Comparison of ENCODE assay signal across 22 cellular contexts in genomic region chr22:46531776-46532175, GRCh38. TPM values are rescaled to one million over a fixed set of nuclear protein-coding genes. Genes with fewer than 3 reads are reported as not detected.
DNase-seq lines count a peak whose midpoint lies in the region; ATAC-seq, FAIRE-seq and TF ChIP-seq lines count a peak whose summit lies in the region.
"Had no signal": no experiment of that assay in that cellular context is flagged by ENCODE, and none has a peak within 500 bp of the region (broad histone marks: within the 10 kb centered on the region; RNA-seq: fewer than 3 reads in every experiment).

No MANE protein-coding gene starts in this region.

- no peaks in the 10 kb centered on the region for H3K36me3 ChIP-seq in PC-3 (ENCODE audit: low read depth, low read length)
- no peaks in the 10 kb centered on the region for H3K36me3 ChIP-seq in astrocyte (ENCODE audit: insufficient read depth, low read length)
- H3K36me3 ChIP-seq in osteoblast (ENCODE audit: insufficient read depth, low read length), result no peaks in the 10 kb centered on the region

- peaks cover 24% of the 10 kb centered on the region for H3K4me1 Mint-ChIP-seq in astrocyte (ENCODE audit: low read depth, unreplicated experiment)
- peaks cover 5% of the 10 kb centered on the region for H3K4me1 Mint-ChIP-seq in activated T-helper 2 cell treated with anti-CD3 and anti-CD28 coated beads, Interferon-gamma antibody, Interleukin-2, Interleukin-4, amounts not matched to agents 10 μg/mL and 5 μg/mL and 100 μg/mL, durations not matched to agents 14 hours and 24 hours and 36 hours (ENCODE audit: low read depth)

- FAIRE-seq in astrocyte (lab: Jason Lieb, UNC), result no peak
- FAIRE-seq: D721Med, GM12892, GM18507, H1 had no signal

- H3K79me2 ChIP-seq in PC-3 (ENCODE audit: low read length), result peaks cover 78% of the 10 kb centered on the region
- peaks cover 39% of the 10 kb centered on the region for H3K79me2 ChIP-seq in astrocyte (ENCODE audit: insufficient read depth, low read length)
- H3K79me2 ChIP-seq in osteoblast (ENCODE audit: insufficient read depth, low read length), result no peaks in the 10 kb centered on the region

- H3K9ac ChIP-seq in PC-3 (ENCODE audit: low read length), result no peak overlapping the region
- H3K9ac ChIP-seq in astrocyte (ENCODE audit: low read length), result no peak overlapping the region
- H3K9ac ChIP-seq: KMS-11 had no signal

- H3K27ac ChIP-seq in PC-3 (ENCODE audit: low read length), result peak overlapping the region; percentile 30
- no peak overlapping the region for H3K27ac ChIP-seq in astrocyte (ENCODE audit: low read depth, low read length)
- H3K27ac ChIP-seq in epithelial cell of prostate, result peak overlapping the region; percentile 58
- H3K27ac ChIP-seq in osteoblast (ENCODE audit: low read depth, low read length), result no peak overlapping the region
- H3K27ac ChIP-seq: KMS-11 had no signal

- DNase-seq in PC-3, result peak; percentile 42
- no peak for DNase-seq in astrocyte (ENCODE audit: low read depth)
- DNase-seq in epithelial cell of prostate (ENCODE audit: low read depth, low spot score), result no peak
- DNase-seq in osteoblast (ENCODE audit: insufficient read length, low spot score, missing footprints), result peak; percentile 60
- no peak for DNase-seq in activated T-helper 2 cell treated with anti-CD3 and anti-CD28 coated beads, Interferon-gamma antibody, Interleukin-2, Interleukin-4, amounts not matched to agents 10 μg/mL and 5 μg/mL and 100 μg/mL, durations not matched to agents 14 hours and 24 hours and 36 hours (ENCODE audit: low spot score)
- no peak for DNase-seq in anterior cingulate cortex (lab: John Stamatoyannopoulos, UW)
- no peak for DNase-seq in stimulated activated naive CD4-positive, alpha-beta T cell treated with Interleukin-2 at 50 U/mL for 16 hours (lab: John Stamatoyannopoulos, UW)
- DNase-seq: ACHN; C1 segment of cervical spinal cord; CD8-positive, alpha-beta memory T cell; NCI-H1048; NCI-H1436 treated with DMSO at 0.1 percent for 48 hours; NCI-H2081; NCI-H2171 treated with DMSO at 0.1 percent for 48 hours; NCI-H446; NK-92 treated with Interleukin-12 subunit alpha and Interleukin-12 subunit beta, amount 100 ng/mL, for 24 hours; SIG-M5 had no signal

- H3K36me3 Mint-ChIP-seq in astrocyte (ENCODE audit: low read depth, unreplicated experiment), result peaks cover 28% of the 10 kb centered on the region
- no peaks in the 10 kb centered on the region for H3K36me3 Mint-ChIP-seq in activated T-helper 2 cell treated with anti-CD3 and anti-CD28 coated beads, Interferon-gamma antibody, Interleukin-2, Interleukin-4, amounts not matched to agents 10 μg/mL and 5 μg/mL and 100 μg/mL, durations not matched to agents 14 hours and 24 hours and 36 hours (ENCODE audit: low read depth)
- H3K36me3 Mint-ChIP-seq: CD8-positive, alpha-beta memory T cell had no signal

- H3K9me3 ChIP-seq in PC-3 (ENCODE audit: low read length) (no peaks in the 10 kb centered on the region), astrocyte (ENCODE audit: insufficient read depth, low read depth, low read length) (peaks cover 17% of the 10 kb centered on the region), osteoblast (ENCODE audit: low read depth, low read length) (no peaks in the 10 kb centered on the region)

- POLR2A ChIA-PET in PC-3 (lab: Charles Lee; ENCODE audit: unreplicated experiment), result no interaction called here

- peak overlapping the region; percentile 67 for H3K4me3 Mint-ChIP-seq in astrocyte (ENCODE audit: unreplicated experiment)
- no peak overlapping the region for H3K4me3 Mint-ChIP-seq in activated T-helper 2 cell treated with anti-CD3 and anti-CD28 coated beads, Interferon-gamma antibody, Interleukin-2, Interleukin-4, amounts not matched to agents 10 μg/mL and 5 μg/mL and 100 μg/mL, durations not matched to agents 14 hours and 24 hours and 36 hours (ENCODE audit: low read depth)

- no peak overlapping the region for H3K27ac Mint-ChIP-seq in astrocyte (ENCODE audit: unreplicated experiment)
- H3K27ac Mint-ChIP-seq in activated T-helper 2 cell treated with anti-CD3 and anti-CD28 coated beads, Interferon-gamma antibody, Interleukin-2, Interleukin-4, amounts not matched to agents 10 μg/mL and 5 μg/mL and 100 μg/mL, durations not matched to agents 14 hours and 24 hours and 36 hours, result no peak overlapping the region
- H3K27ac Mint-ChIP-seq: CD8-positive, alpha-beta memory T cell had no signal

- no peak overlapping the region for H2AFZ ChIP-seq in PC-3 (ENCODE audit: low read length)
- H2AFZ ChIP-seq in astrocyte (ENCODE audit: low read depth, low read length), result no peak overlapping the region
- no peak overlapping the region for H2AFZ ChIP-seq in osteoblast (ENCODE audit: low read length)

- H3K27me3 ChIP-seq in PC-3 (ENCODE audit: low read length) (no peaks in the 10 kb centered on the region), astrocyte (ENCODE audit: insufficient read depth, low read length) (no peaks in the 10 kb centered on the region), osteoblast (ENCODE audit: insufficient read depth, low read length) (peaks cover 10% of the 10 kb centered on the region)

- BruUV-seq in PC-3 (replicated peaks; lab: Mats Ljungman, UMichigan), result no TSS peak

- H3K9me3 Mint-ChIP-seq in astrocyte (ENCODE audit: unreplicated experiment), result peaks cover 10% of the 10 kb centered on the region
- no peaks in the 10 kb centered on the region for H3K9me3 Mint-ChIP-seq in activated T-helper 2 cell treated with anti-CD3 and anti-CD28 coated beads, Interferon-gamma antibody, Interleukin-2, Interleukin-4, amounts not matched to agents 10 μg/mL and 5 μg/mL and 100 μg/mL, durations not matched to agents 14 hours and 24 hours and 36 hours
- H3K9me3 Mint-ChIP-seq: CD8-positive, alpha-beta memory T cell had no signal

- H3K4me1 ChIP-seq in PC-3 (ENCODE audit: insufficient read depth, low read length), result peaks cover 44% of the 10 kb centered on the region
- H3K4me1 ChIP-seq in astrocyte (ENCODE audit: insufficient read depth, low read length), result peaks cover 25% of the 10 kb centered on the region
- peaks cover 8% of the 10 kb centered on the region for H3K4me1 ChIP-seq in osteoblast (ENCODE audit: insufficient read depth, low read length)

- H3K27me3 Mint-ChIP-seq in astrocyte (ENCODE audit: low read depth, unreplicated experiment), result peaks cover 2% of the 10 kb centered on the region
- peaks cover 14% of the 10 kb centered on the region for H3K27me3 Mint-ChIP-seq in activated T-helper 2 cell treated with anti-CD3 and anti-CD28 coated beads, Interferon-gamma antibody, Interleukin-2, Interleukin-4, amounts not matched to agents 10 μg/mL and 5 μg/mL and 100 μg/mL, durations not matched to agents 14 hours and 24 hours and 36 hours (ENCODE audit: low read depth)

- intact Hi-C loops in PC-3 (cut with micrococcal nuclease), result no loop called here
- intact Hi-C loops in activated T-helper 2 cell treated with anti-CD3 and anti-CD28 coated beads, Interferon-gamma antibody, Interleukin-2, Interleukin-4, amounts not matched to agents 10 μg/mL and 5 μg/mL and 100 μg/mL, durations not matched to agents 14 hours and 24 hours and 36 hours (cut with micrococcal nuclease), result no loop called here

- H3K4me3 ChIP-seq in PC-3 (ENCODE audit: low read length), result peak overlapping the region; percentile 61
- H3K4me3 ChIP-seq in astrocyte (ENCODE audit: insufficient read depth, low read depth, low read length), result no peak overlapping the region
- H3K4me3 ChIP-seq in osteoblast (ENCODE audit: insufficient read depth, low read length), result no peak overlapping the region

- peak overlapping the region; percentile 80 for H3K4me2 ChIP-seq in PC-3 (ENCODE audit: low read length)
- peak overlapping the region; percentile 61 for H3K4me2 ChIP-seq in astrocyte (ENCODE audit: low read length)
- no peak overlapping the region for H3K4me2 ChIP-seq in osteoblast (ENCODE audit: insufficient read depth, low read length)
- H3K4me2 ChIP-seq: KMS-11 had no signal

- CTCF ChIA-PET in PC-3 (lab: Charles Lee), result no interaction called here

- ATAC-seq in PC-3, result no peak

- TF ChIP-seq CTCF in PC-3 (conservative IDR thresholded peaks at IDR 0.05; ENCODE audit: low read depth, low read length), result no peak
- TF ChIP-seq CTCF in astrocyte (IDR thresholded peaks at IDR 0.05; ENCODE audit: insufficient read depth, low read depth, low read length), result no peak
- TF ChIP-seq CTCF in osteoblast (IDR thresholded peaks at IDR 0.05; ENCODE audit: extremely low read depth, low read depth, low read length), result no peak

- H3F3A ChIP-seq in PC-3 (ENCODE audit: low read length, unreplicated experiment), result no peaks in the 10 kb centered on the region

- no peaks in the 10 kb centered on the region for H3K9me2 ChIP-seq in PC-3 (replicated peaks; ENCODE audit: low read length)

- H4K20me1 ChIP-seq in PC-3 (ENCODE audit: low read length) (0 out of 2 replicates have a peak, but pooled peaks cover 3% of the 10 kb centered on the region), astrocyte (ENCODE audit: insufficient read depth, low read length) (peaks cover 51% of the 10 kb centered on the region), osteoblast (ENCODE audit: insufficient read depth, low read length) (no peaks in the 10 kb centered on the region)

RNA-seq across cellular contexts. Expression of gene CELSR1, which starts 5.6 kb away (rescaled TPM):
- total RNA-seq in PC-3 (2014; rRNA removed) (14.2 and 19.3 TPM in 2 replicates), astrocyte (27.6 and 38.5 TPM in 2 replicates), osteoblast (2.7 and 3.6 TPM in 2 replicates)
- 0.30 and 0.41 TPM in 2 replicates for total RNA-seq in activated T-helper 2 cell treated with anti-CD3 and anti-CD28 coated beads, Interferon-gamma antibody, Interleukin-2, Interleukin-4, amounts not matched to agents 10 μg/mL and 5 μg/mL and 100 μg/mL, durations not matched to agents 14 hours and 24 hours and 36 hours

Comparison
In these comparisons a context has a peak if more than half of its experiments do, and no peak if none do; other contexts are left out.
1. DNase-seq: peak in PC-3 (single experiment) and osteoblast (single experiment); none in astrocyte (single experiment), epithelial cell of prostate (single experiment), activated T-helper 2 cell treated with anti-CD3 and anti-CD28 coated beads, Interferon-gamma antibody, Interleukin-2, Interleukin-4, amounts not matched to agents 10 μg/mL and 5 μg/mL and 100 μg/mL, durations not matched to agents 14 hours and 24 hours and 36 hours (single experiment), anterior cingulate cortex (0 of 58) and stimulated activated naive CD4-positive, alpha-beta T cell treated with Interleukin-2 at 50 U/mL for 16 hours (single experiment).
2. H3K27ac ChIP-seq: peak in PC-3 (single experiment) and epithelial cell of prostate (single experiment); none in astrocyte (single experiment) and osteoblast (single experiment).